In genomic region chr22:24606340-24606739, GRCh38 we compare ENCODE assay signal across 9 cellular contexts. TPM values are rescaled to one million over a fixed set of nuclear protein-coding genes. Genes with fewer than 3 reads are reported as not detected.
DNase-seq lines count a peak whose midpoint lies in the region; ATAC-seq, FAIRE-seq and TF ChIP-seq lines count a peak whose summit lies in the region.
"Not testable (repeated sequence)": the region's sequence is repeated elsewhere in the genome, so short reads cannot be mapped to it uniquely, and the experiment has no call there.
"Had no signal": no experiment of that assay in that cellular context is flagged by ENCODE, and none has a peak within 500 bp of the region (broad histone marks: within the 10 kb centered on the region; RNA-seq: fewer than 3 reads in every experiment).

No MANE protein-coding gene starts in this region.

- not testable (repeated sequence) for FAIRE-seq in K562 (lab: Jason Lieb, UNC)

- not testable (repeated sequence) for TF ChIP-seq EP300 in K562 (IDR thresholded peaks at IDR 0.05; ENCODE audit: low read length)

- not testable (repeated sequence) for H3K4me3 ChIP-seq in OCI-LY3 (ENCODE audit: low read length); K562; hepatocyte; thyroid gland (replicated peaks in 1 of 3)

- H3K79me2 ChIP-seq in OCI-LY3 (ENCODE audit: low read length), result peaks cover 18% of the 10 kb centered on the region
- not testable (repeated sequence) for H3K79me2 ChIP-seq in K562 (ENCODE audit: control insufficient read depth, insufficient read depth, low read length); hepatocyte

- not testable (repeated sequence) for H3K9me2 ChIP-seq in hepatocyte (replicated peaks; ENCODE audit: insufficient read depth)

- TF ChIP-seq POLR2A in K562 (conservative IDR thresholded peaks at IDR 0.05); thyroid gland (IDR thresholded peaks at IDR 0.05): not testable (repeated sequence)

- not testable (repeated sequence) for ATAC-seq in activated CD4-positive, alpha-beta T cell treated with anti-CD3 and anti-CD28 coated beads for 36 hours; activated T-cell treated with anti-CD3 and anti-CD28 coated beads, Interleukin-2, amount 50 U/mL, for 4 hours
- peak; percentile 5; the same call in 1 of the 3 replicates for ATAC-seq in K562

- not testable (repeated sequence) for H3K4me2 ChIP-seq in OCI-LY3 (ENCODE audit: low read length); K562 (ENCODE audit: insufficient read depth, low read length); hepatocyte

- not testable (repeated sequence) for H3K9me1 ChIP-seq in K562 (ENCODE audit: control insufficient read depth, insufficient read depth, low read length)

- peak; percentile 56 for DNase-seq in ELF-1 (ENCODE audit: low read depth, low spot score)
- not testable (repeated sequence) for DNase-seq in activated CD4-positive, alpha-beta T cell treated with anti-CD3 and anti-CD28 coated beads for 36 hours; activated T-cell treated with anti-CD3 and anti-CD28 coated beads, Interleukin-2, amount 50 U/mL, for 4 hours; hepatocyte (ENCODE audit: low spot score)
- peak in 1 of 4 experiments; percentile 33 for DNase-seq in K562 (ENCODE audit: extremely low read depth in 1 of 4, low spot score in 3 of 4)
- DNase-seq in thyroid gland, result peak; percentile 50 to 54

- not testable (repeated sequence) for H3K9me3 ChIP-seq in OCI-LY3 (ENCODE audit: insufficient read depth, low read length); K562 (replicated peaks; ENCODE audit: control insufficient read depth, insufficient read depth, low read depth, low read length); hepatocyte (ENCODE audit: low read depth); thyroid gland

- H3K27ac ChIP-seq in OCI-LY3 (ENCODE audit: low read length), result not testable (repeated sequence)
- H3K27ac ChIP-seq in K562 (ENCODE audit: extremely low read depth, low read depth, low read length), result peak overlapping the region; percentile 39; the same call in 1 of the 3 replicates
- peak overlapping the region; percentile 31 for H3K27ac ChIP-seq in hepatocyte
- peak overlapping the region in 1 of 3 donors; percentile 10 for H3K27ac ChIP-seq in thyroid gland

- not testable (repeated sequence) for BruUV-seq in K562 (replicated peaks; lab: Mats Ljungman, UMichigan)

- H2AFZ ChIP-seq in OCI-LY3 (ENCODE audit: low read depth, low read length) (peak overlapping the region; percentile 6; the same call in 1 of the 2 replicates), K562 (ENCODE audit: low read depth, low read length) (peak overlapping the region; percentile 55; the same call in 1 of the 2 replicates)
- not testable (repeated sequence) for H2AFZ ChIP-seq in hepatocyte

- H3K4me1 ChIP-seq in OCI-LY3 (ENCODE audit: low read length), result peaks cover 12% of the 10 kb centered on the region
- peaks cover 2 to 27% of the 10 kb centered on the region in 2 experiments; a peak in 3 of 5 replicates for H3K4me1 ChIP-seq in K562 (replicated peaks in 1 of 2; ENCODE audit: control insufficient read depth in 2 of 2, insufficient read depth in 2 of 2, low read length in 2 of 2)
- peaks cover 25% of the 10 kb centered on the region for H3K4me1 ChIP-seq in hepatocyte (ENCODE audit: insufficient read depth)
- H3K4me1 ChIP-seq in thyroid gland, result peaks cover 13 to 24% of the 10 kb centered on the region in 2 donors

- not testable (repeated sequence) for TF ChIP-seq CTCF in OCI-LY3 (IDR thresholded peaks at IDR 0.05; ENCODE audit: low read depth, low read length); K562 (IDR thresholded peaks at IDR 0.05 in 2 of 3, conservative IDR thresholded peaks at IDR 0.05 in 1 of 3; ENCODE audit: insufficient read depth in 2 of 3, low read depth in 1 of 3, low read length in 3 of 3); hepatocyte (IDR thresholded peaks at IDR 0.05; ENCODE audit: poor library complexity); nephron (IDR thresholded peaks at IDR 0.05; ENCODE audit: unreplicated experiment in 3 of 3); thyroid gland (IDR thresholded peaks at IDR 0.05)

- not testable (repeated sequence) for TF ChIP-seq RAD21 in K562 (CRISPR knock-in tag; conservative IDR thresholded peaks at IDR 0.05 in 1 of 2, IDR thresholded peaks at IDR 0.05 in 1 of 2)

- not testable (repeated sequence) for H3K9ac ChIP-seq in OCI-LY3 (ENCODE audit: low read length); K562 (ENCODE audit: insufficient read depth in 1 of 2, low read depth in 2 of 2, low read length in 2 of 2)

- in situ Hi-C loops in K562 (cut with MboI), result not testable (repeated sequence)

- POLR2A ChIA-PET in activated CD4-positive, alpha-beta T cell treated with anti-CD3 and anti-CD28 coated beads for 36 hours (lab: Charles Lee); K562 (lab: Yijun Ruan, JAX): not testable (repeated sequence)

- H3K27ac Mint-ChIP-seq in activated CD4-positive, alpha-beta T cell treated with anti-CD3 and anti-CD28 coated beads for 36 hours, result peak overlapping the region; percentile 63
- H3K27ac Mint-ChIP-seq in nephron, result peak overlapping the region in 2 of 3 experiments; percentile 60 to 68

- intact Hi-C loops in activated CD4-positive, alpha-beta T cell treated with anti-CD3 and anti-CD28 coated beads for 36 hours (cut with DNase I, micrococcal nuclease); K562 (cut with micrococcal nuclease); thyroid gland (cut with DNase I): not testable (repeated sequence)

- CTCF ChIA-PET in activated CD4-positive, alpha-beta T cell treated with anti-CD3 and anti-CD28 coated beads for 36 hours (lab: Charles Lee); K562 (lab: Yijun Ruan, JAX; ENCODE audit: low intra/inter-chr PET ratio): not testable (repeated sequence)

- H3K27me3 ChIP-seq in OCI-LY3 (ENCODE audit: low read depth, low read length); K562 (ENCODE audit: control insufficient read depth in 2 of 2, insufficient read depth in 2 of 2, low read length in 2 of 2); hepatocyte; thyroid gland: not testable (repeated sequence)

- not testable (repeated sequence) for H3K4me3 Mint-ChIP-seq in activated CD4-positive, alpha-beta T cell treated with anti-CD3 and anti-CD28 coated beads for 36 hours; nephron
- peak overlapping the region; percentile 29 for H3K4me3 Mint-ChIP-seq in activated T-cell treated with anti-CD3 and anti-CD28 coated beads, Interleukin-2, amount 50 U/mL, for 4 hours

- not testable (repeated sequence) for H3K9me3 Mint-ChIP-seq in activated CD4-positive, alpha-beta T cell treated with anti-CD3 and anti-CD28 coated beads for 36 hours (ENCODE audit: low read depth); activated T-cell treated with anti-CD3 and anti-CD28 coated beads, Interleukin-2, amount 50 U/mL, for 4 hours; nephron

- H3K4me1 Mint-ChIP-seq in activated CD4-positive, alpha-beta T cell treated with anti-CD3 and anti-CD28 coated beads for 36 hours, result peaks cover 21% of the 10 kb centered on the region
- peaks cover 23% of the 10 kb centered on the region for H3K4me1 Mint-ChIP-seq in activated T-cell treated with anti-CD3 and anti-CD28 coated beads, Interleukin-2, amount 50 U/mL, for 4 hours (ENCODE audit: low read depth)
- H3K4me1 Mint-ChIP-seq in nephron, result peaks cover 14% of the 10 kb centered on the region

- not testable (repeated sequence) for H3K27me3 Mint-ChIP-seq in activated CD4-positive, alpha-beta T cell treated with anti-CD3 and anti-CD28 coated beads for 36 hours; activated T-cell treated with anti-CD3 and anti-CD28 coated beads, Interleukin-2, amount 50 U/mL, for 4 hours (ENCODE audit: low read depth); nephron (ENCODE audit: low read depth)

- H4K20me1 ChIP-seq in OCI-LY3 (ENCODE audit: insufficient read depth, low read length); K562 (replicated peaks; ENCODE audit: control insufficient read depth, insufficient read depth, low read length); hepatocyte (ENCODE audit: insufficient read depth, poor library complexity, severe bottlenecking): not testable (repeated sequence)

- not testable (repeated sequence) for H3K36me3 ChIP-seq in OCI-LY3 (replicated peaks; ENCODE audit: low read depth, low read length); K562 (ENCODE audit: control insufficient read depth, insufficient read depth, low read length); hepatocyte (replicated peaks; ENCODE audit: insufficient read depth, low read depth); thyroid gland

- H3K36me3 Mint-ChIP-seq in activated CD4-positive, alpha-beta T cell treated with anti-CD3 and anti-CD28 coated beads for 36 hours (ENCODE audit: low read depth); activated T-cell treated with anti-CD3 and anti-CD28 coated beads, Interleukin-2, amount 50 U/mL, for 4 hours (ENCODE audit: insufficient read depth); nephron (ENCODE audit: low read depth): not testable (repeated sequence)

- 14% methylated on average over 1 of the region's 2 CpGs for WGBS in K562 (ENCODE audit: insufficient coverage, low coverage, missing lambda C conversion rate)
- WGBS in hepatocyte (ENCODE audit: low lambda C conversion rate, missing lambda C conversion rate), result 60% methylated on average over 2 of the region's 2 CpGs
- WGBS in thyroid gland, 2 donors, result 41 to 58% methylated on average over 2 of the region's 2 CpGs

RNA-seq across cellular contexts. Expression of gene GGT1, which starts 3.3 kb away (rescaled TPM):
- 10 to 100 TPM; 32.4 to 34.9 TPM for total RNA-seq in activated CD4-positive, alpha-beta T cell treated with anti-CD3 and anti-CD28 coated beads for 36 hours
- 10 to 100 TPM; 23.6 to 48.6 (median 27.2) TPM for total RNA-seq in activated T-cell treated with anti-CD3 and anti-CD28 coated beads, Interleukin-2, amount 50 U/mL, for 4 hours
- total RNA-seq in K562 (2011; cell fraction: chromatin; rRNA removed; ENCODE audit: low replicate concordance), result 9.0 and 28.5 TPM in 2 replicates
- 30.5 and 31.9 TPM in 2 replicates for total RNA-seq in K562 (2011; cell fraction: nucleolus; rRNA removed)
- total RNA-seq in K562 (2011; cell fraction: nucleoplasm; rRNA removed), result 15.0 and 17.6 TPM in 2 replicates
- total RNA-seq in K562 (2014; rRNA removed) (10.7 and 12.0 TPM in 2 replicates), K562 (2014; rRNA removed; fragmentation: Illumina TruSeq; extraction: Trizol) (2.5 and 2.9 TPM in 2 replicates), K562 (2015; rRNA removed; fragmentation: Illumina TruSeq; extraction: Trizol) (6.9 and 7.1 TPM in 2 replicates), K562 (2021) (11.1 and 12.5 TPM in 2 replicates), hepatocyte (59.4 and 80.7 TPM in 2 replicates), thyroid gland (10 to 100 TPM; 15.5 to 20.7 (median 18.2) TPM)
- polyA plus RNA-seq in K562 (2011; rRNA removed) (6.6 and 8.0 TPM in 2 replicates), K562 (2014; fragmentation: Illumina TruSeq; extraction: Trizol) (7.1 and 10.4 TPM in 2 replicates), K562 (2014; fragmentation: Nextera tagmentation; extraction: Ambion mirVana) (under 1 TPM; 0.46 to 0.81 TPM), K562 (2014; rRNA removed) (9.6 and 11.8 TPM in 2 replicates), hepatocyte (81.0 and 104 TPM in 2 replicates)
- 9.0 and 21.5 TPM in 2 replicates for polyA plus RNA-seq in K562 (2011; cell fraction: cytosol; rRNA removed)
- polyA plus RNA-seq in K562 (2011; cell fraction: nucleus; rRNA removed), result 24.8 and 45.2 TPM in 2 replicates
- 11.5 and 24.6 TPM in 2 replicates for polyA plus RNA-seq in K562 (2012)
- polyA minus RNA-seq in K562 (2011; rRNA and poly(A)+ RNA removed), result 2.7 and 4.9 TPM in 2 replicates
- 7.2 and 8.3 TPM in 2 replicates for polyA minus RNA-seq in K562 (2011; cell fraction: cytosol; rRNA and poly(A)+ RNA removed)
- polyA minus RNA-seq in K562 (2011; cell fraction: nucleus; rRNA and poly(A)+ RNA removed), result 6.9 and 8.3 TPM in 2 replicates

RNA-seq across cellular contexts. Expression of gene LRRC75B, which starts 13.5 kb away (rescaled TPM):
- under 1 TPM; 0.56 to 0.98 TPM for total RNA-seq in activated CD4-positive, alpha-beta T cell treated with anti-CD3 and anti-CD28 coated beads for 36 hours
- under 1 TPM; 0.54 to 0.92 (median 0.56) TPM for total RNA-seq in activated T-cell treated with anti-CD3 and anti-CD28 coated beads, Interleukin-2, amount 50 U/mL, for 4 hours
- 1.9 and 6.9 TPM in 2 replicates for total RNA-seq in K562 (2011; cell fraction: chromatin; rRNA removed; ENCODE audit: low replicate concordance)
- total RNA-seq in K562 (2011; cell fraction: nucleolus; rRNA removed), result 5.9 and 6.5 TPM in 2 replicates
- total RNA-seq in K562 (2011; cell fraction: nucleoplasm; rRNA removed), result 3.1 and 5.1 TPM in 2 replicates
- total RNA-seq in K562 (2014; rRNA removed), result 1.8 and 1.9 TPM in 2 replicates
- 0.29 and 0.44 TPM in 2 replicates for total RNA-seq in K562 (2014; rRNA removed; fragmentation: Illumina TruSeq; extraction: Trizol)
- total RNA-seq in K562 (2015; rRNA removed; fragmentation: Illumina TruSeq; extraction: Trizol), result 0.45 and 0.51 TPM in 2 replicates
- total RNA-seq in K562 (2021), result 1.1 and 1.4 TPM in 2 replicates
- polyA plus RNA-seq in K562 (2011; rRNA removed), result 2.2 and 2.8 TPM in 2 replicates
- 3.5 and 4.5 TPM in 2 replicates for polyA plus RNA-seq in K562 (2011; cell fraction: cytosol; rRNA removed)
- polyA plus RNA-seq in K562 (2011; cell fraction: nucleus; rRNA removed), result 16.6 and 22.0 TPM in 2 replicates
- 0.92 and 3.8 TPM in 2 replicates for polyA plus RNA-seq in K562 (2012)
- polyA plus RNA-seq in K562 (2014; fragmentation: Illumina TruSeq; extraction: Trizol), result 0.62 and 0.84 TPM in 2 replicates
- under 1 TPM in 1 of 2 experiments, not detected in 1; 0.10 TPM for polyA plus RNA-seq in K562 (2014; fragmentation: Nextera tagmentation; extraction: Ambion mirVana)
- polyA plus RNA-seq in K562 (2014; rRNA removed), result 1.7 and 2.8 TPM in 2 replicates
- polyA minus RNA-seq in K562 (2011; rRNA and poly(A)+ RNA removed), result 0.35 and 0.42 TPM in 2 replicates
- 0.48 and 0.73 TPM in 2 replicates for polyA minus RNA-seq in K562 (2011; cell fraction: cytosol; rRNA and poly(A)+ RNA removed)
- polyA minus RNA-seq in K562 (2011; cell fraction: nucleus; rRNA and poly(A)+ RNA removed), result 1.3 TPM in 2 replicates
- 16.7 and 19.5 TPM in 2 replicates for total RNA-seq in hepatocyte
- polyA plus RNA-seq in hepatocyte, result 34.5 and 38.2 TPM in 2 replicates
- total RNA-seq in thyroid gland, result 10 to 100 TPM; 18.6 to 51.2 (median 39.6) TPM
- total RNA-seq: OCI-LY7 had no signal

RNA-seq across cellular contexts. Expression of gene SNRPD3, which starts 50.5 kb away (rescaled TPM):
- 100 to 1,000 TPM; 156 to 232 TPM for total RNA-seq in activated CD4-positive, alpha-beta T cell treated with anti-CD3 and anti-CD28 coated beads for 36 hours
- 100 to 1,000 TPM; 182 to 212 (median 210) TPM for total RNA-seq in activated T-cell treated with anti-CD3 and anti-CD28 coated beads, Interleukin-2, amount 50 U/mL, for 4 hours
- 75.3 and 99.4 TPM in 2 replicates for total RNA-seq in K562 (2011; cell fraction: chromatin; rRNA removed; ENCODE audit: low replicate concordance)
- total RNA-seq in K562 (2011; cell fraction: nucleolus; rRNA removed), result 77.6 and 88.4 TPM in 2 replicates
- total RNA-seq in K562 (2011; cell fraction: nucleoplasm; rRNA removed), result 86.2 and 92.8 TPM in 2 replicates
- total RNA-seq in K562 (2014; rRNA removed) (234 and 278 TPM in 2 replicates), K562 (2014; rRNA removed; fragmentation: Illumina TruSeq; extraction: Trizol) (274 and 289 TPM in 2 replicates), K562 (2015; rRNA removed; fragmentation: Illumina TruSeq; extraction: Trizol) (266 and 281 TPM in 2 replicates), K562 (2021) (131 and 132 TPM in 2 replicates), hepatocyte (145 and 185 TPM in 2 replicates), thyroid gland (100 to 1,000 TPM in 3 of 4 donors, 10 to 100 TPM in 1; 96.9 to 216 (median 145) TPM)
- polyA plus RNA-seq in K562 (2011; rRNA removed) (120 and 151 TPM in 2 replicates), K562 (2014; fragmentation: Illumina TruSeq; extraction: Trizol) (271 and 366 TPM in 2 replicates), K562 (2014; fragmentation: Nextera tagmentation; extraction: Ambion mirVana) (100 to 1,000 TPM; 274 to 281 TPM), K562 (2014; rRNA removed) (236 and 249 TPM in 2 replicates), hepatocyte (120 and 122 TPM in 2 replicates)
- 249 and 264 TPM in 2 replicates for polyA plus RNA-seq in K562 (2011; cell fraction: cytosol; rRNA removed)
- polyA plus RNA-seq in K562 (2011; cell fraction: nucleus; rRNA removed), result 86.3 and 104 TPM in 2 replicates
- polyA plus RNA-seq in K562 (2012), result 144 and 316 TPM in 2 replicates
- polyA minus RNA-seq in K562 (2011; rRNA and poly(A)+ RNA removed), result 231 and 354 TPM in 2 replicates
- 87.0 and 105 TPM in 2 replicates for polyA minus RNA-seq in K562 (2011; cell fraction: cytosol; rRNA and poly(A)+ RNA removed)
- polyA minus RNA-seq in K562 (2011; cell fraction: nucleus; rRNA and poly(A)+ RNA removed), result 38.2 and 60.6 TPM in 2 replicates

RNA-seq across cellular contexts. Expression of gene GUCD1, which starts 51.4 kb away (rescaled TPM):
- total RNA-seq in activated CD4-positive, alpha-beta T cell treated with anti-CD3 and anti-CD28 coated beads for 36 hours, result 100 to 1,000 TPM; 109 to 124 TPM
- total RNA-seq in activated T-cell treated with anti-CD3 and anti-CD28 coated beads, Interleukin-2, amount 50 U/mL, for 4 hours, result 100 to 1,000 TPM in 1 of 3 donors, 10 to 100 TPM in 2; 85.9 to 105 (median 92.2) TPM
- 19.1 and 56.0 TPM in 2 replicates for total RNA-seq in K562 (2011; cell fraction: chromatin; rRNA removed; ENCODE audit: low replicate concordance)
- 46.4 and 51.1 TPM in 2 replicates for total RNA-seq in K562 (2011; cell fraction: nucleolus; rRNA removed)
- 29.2 and 47.6 TPM in 2 replicates for total RNA-seq in K562 (2011; cell fraction: nucleoplasm; rRNA removed)
- 51.8 and 85.3 TPM in 2 replicates for total RNA-seq in K562 (2014; rRNA removed)
- 45.4 and 47.2 TPM in 2 replicates for total RNA-seq in K562 (2014; rRNA removed; fragmentation: Illumina TruSeq; extraction: Trizol)
- total RNA-seq in K562 (2015; rRNA removed; fragmentation: Illumina TruSeq; extraction: Trizol), result 51.0 and 52.7 TPM in 2 replicates
- 67.8 and 69.2 TPM in 2 replicates for total RNA-seq in K562 (2021)
- 60.4 and 68.9 TPM in 2 replicates for polyA plus RNA-seq in K562 (2011; rRNA removed)
- 79.6 and 131 TPM in 2 replicates for polyA plus RNA-seq in K562 (2011; cell fraction: cytosol; rRNA removed)
- 40.8 and 61.4 TPM in 2 replicates for polyA plus RNA-seq in K562 (2011; cell fraction: nucleus; rRNA removed)
- 44.7 and 52.7 TPM in 2 replicates for polyA plus RNA-seq in K562 (2012)
- 50.3 and 58.1 TPM in 2 replicates for polyA plus RNA-seq in K562 (2014; fragmentation: Illumina TruSeq; extraction: Trizol)
- 10 to 100 TPM; 31.5 to 48.8 TPM for polyA plus RNA-seq in K562 (2014; fragmentation: Nextera tagmentation; extraction: Ambion mirVana)
- polyA plus RNA-seq in K562 (2014; rRNA removed), result 45.3 and 48.9 TPM in 2 replicates
- polyA minus RNA-seq in K562 (2011; rRNA and poly(A)+ RNA removed), result 51.0 and 71.0 TPM in 2 replicates
- 68.5 and 68.7 TPM in 2 replicates for polyA minus RNA-seq in K562 (2011; cell fraction: cytosol; rRNA and poly(A)+ RNA removed)
- polyA minus RNA-seq in K562 (2011; cell fraction: nucleus; rRNA and poly(A)+ RNA removed), result 17.6 and 24.5 TPM in 2 replicates
- total RNA-seq in hepatocyte, result 143 and 149 TPM in 2 replicates
- polyA plus RNA-seq in hepatocyte, result 84.9 and 102 TPM in 2 replicates
- 10 to 100 TPM; 51.6 to 89.7 (median 74.2) TPM for total RNA-seq in thyroid gland
